Comparison of ENCODE assay signal across 1 cellular context in genomic region chr3:177107840-177108239, GRCh38.
TF ChIP-seq lines count a peak whose summit lies in the region.

No MANE protein-coding gene starts in this region.

TF ChIP-seq in HepG2, 621 proteins besides CTCF, POLR2A, EP300 and RAD21 (continued from another document):
- peak; percentile 82 for TF ChIP-seq ZBTB40 (IDR thresholded peaks at IDR 0.05)
- TF ChIP-seq ZBTB40 (CRISPR knock-in tag; IDR thresholded peaks at IDR 0.05): peak; percentile 87; the same call in 1 of the 2 replicates
